Comparison of ENCODE assay signal across 8 cellular contexts in the genomic region with DNA sequence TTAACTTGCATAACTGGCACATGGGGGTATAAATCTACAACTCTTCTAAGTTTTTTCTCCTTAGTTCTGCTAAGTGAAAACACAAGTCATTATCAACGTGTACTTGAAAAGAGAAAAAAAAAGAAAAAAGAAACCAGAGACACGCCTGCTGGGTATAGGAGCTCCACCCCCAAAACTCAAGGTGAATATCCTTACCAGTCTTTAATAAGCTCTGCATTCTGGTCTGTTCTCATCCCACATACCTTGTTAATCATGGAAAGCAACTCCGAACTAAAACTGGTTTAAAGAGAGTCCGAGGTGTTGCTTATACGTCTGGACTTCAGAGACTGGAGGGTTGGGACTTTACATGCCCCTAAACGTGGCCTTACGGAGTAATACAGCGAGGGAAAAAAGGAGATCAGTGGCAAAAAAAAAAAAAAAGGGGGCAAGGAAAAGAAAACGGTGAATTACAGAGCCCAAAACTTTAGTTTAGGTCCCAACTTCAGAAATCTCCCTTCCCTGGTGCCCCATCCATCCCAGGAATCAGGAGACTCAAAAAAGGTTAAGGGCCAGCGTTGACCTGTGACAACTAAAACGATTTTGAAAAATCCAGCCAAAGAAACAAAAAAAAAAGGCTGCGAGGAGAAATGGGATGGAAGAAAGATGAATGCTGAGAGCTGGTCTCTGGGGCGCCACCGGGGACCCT. TPM values are rescaled to one million over a fixed set of nuclear protein-coding genes. Genes with fewer than 3 reads are reported as not detected.
DNase-seq lines count a peak whose midpoint lies in the region; ATAC-seq and TF ChIP-seq lines count a peak whose summit lies in the region.

No MANE protein-coding gene starts in this region.

- peaks cover 45% of the 10 kb centered on the region for H3K4me1 Mint-ChIP-seq in HFFc6 (ENCODE audit: low read depth)

- no peak for ATAC-seq in activated naive CD4-positive, alpha-beta T cell treated with anti-CD3 and anti-CD28 coated beads, Interleukin-2, amount 50 U/mL, for 72 hours

- H3K36me3 Mint-ChIP-seq in HFFc6 (ENCODE audit: low read depth) = peaks cover 43% of the 10 kb centered on the region
- H3K36me3 Mint-ChIP-seq in activated naive CD4-positive, alpha-beta T cell treated with anti-CD3 and anti-CD28 coated beads, Interleukin-2, amount 50 U/mL, for 72 hours = peaks cover 12 to 25% of the 10 kb centered on the region in 2 donors

- no peaks in the 10 kb centered on the region for H3K9me3 Mint-ChIP-seq in HFFc6
- H3K9me3 Mint-ChIP-seq in activated naive CD4-positive, alpha-beta T cell treated with anti-CD3 and anti-CD28 coated beads, Interleukin-2, amount 50 U/mL, for 72 hours = peaks cover 0 to 4% of the 10 kb centered on the region in 2 donors

- peak overlapping the region; percentile 88 for H3K27ac Mint-ChIP-seq in HFFc6
- H3K27ac Mint-ChIP-seq in activated naive CD4-positive, alpha-beta T cell treated with anti-CD3 and anti-CD28 coated beads, Interleukin-2, amount 50 U/mL, for 72 hours = peak overlapping the region; percentile 94 to 96

- peak overlapping the region; percentile 83 for H3K4me3 ChIP-seq in iPS-11a (ENCODE audit: low read depth, low read length)
- H3K4me3 ChIP-seq in skin epidermis = peak overlapping the region; percentile 66 to 95 (median 82)

- H3K27me3 Mint-ChIP-seq in HFFc6 (ENCODE audit: insufficient read depth) = no peaks in the 10 kb centered on the region; the same call in none of the 2 replicates

- H3K27ac ChIP-seq in skin epidermis = peak overlapping the region; percentile 65 to 99 (median 94)

- peak overlapping the region; percentile 95 for H3K4me3 Mint-ChIP-seq in HFFc6

- no peak for TF ChIP-seq CTCF in HFFc6 (IDR thresholded peaks at IDR 0.05)

- DNase-seq in activated T-cell treated with anti-CD3 and anti-CD28 coated beads for 24 hours (ENCODE audit: low read depth) = peak; percentile 13
- no peak for DNase-seq in activated T-cell treated with anti-CD3 and anti-CD28 coated beads, Interleukin-2, amount 50 U/mL, for 1 hour
- peak; percentile 27 for DNase-seq in HFFc6
- peak; percentile 30 to 46 for DNase-seq in NCI-H526 (lab: John Stamatoyannopoulos, UW)
- peak in 1 of 2 donors; percentile 21 for DNase-seq in activated naive CD4-positive, alpha-beta T cell treated with anti-CD3 and anti-CD28 coated beads, Interleukin-2, amount 50 U/mL, for 72 hours (ENCODE audit: low spot score in 2 of 2)
- DNase-seq in HuH-7.5 (ENCODE audit: low spot score) = no peak

RNA-seq across cellular contexts. Expression of gene PGRMC2, which starts 1.0 kb away (rescaled TPM):
- total RNA-seq in HFFc6 (2021; fragmentation: NEBNext Ultra II Directional; extraction: Animal tissue kit (Norgen Biotek cat#: 25700)) = 100 to 1,000 TPM; 116 to 185 (median 129) TPM
- 10 to 100 TPM; 23.6 to 52.7 TPM for total RNA-seq in activated naive CD4-positive, alpha-beta T cell treated with anti-CD3 and anti-CD28 coated beads, Interleukin-2, amount 50 U/mL, for 72 hours

Comparison
In these comparisons a context has a peak if more than half of its experiments do, and no peak if none do; other contexts are left out.
1. DNase-seq: peak in activated T-cell treated with anti-CD3 and anti-CD28 coated beads for 24 hours (single experiment), HFFc6 (single experiment) and NCI-H526 (2 of 2); none in activated T-cell treated with anti-CD3 and anti-CD28 coated beads, Interleukin-2, amount 50 U/mL, for 1 hour (single experiment) and HuH-7.5 (single experiment).